Comparison of ENCODE assay signal across 8 cellular contexts in the genomic region with DNA sequence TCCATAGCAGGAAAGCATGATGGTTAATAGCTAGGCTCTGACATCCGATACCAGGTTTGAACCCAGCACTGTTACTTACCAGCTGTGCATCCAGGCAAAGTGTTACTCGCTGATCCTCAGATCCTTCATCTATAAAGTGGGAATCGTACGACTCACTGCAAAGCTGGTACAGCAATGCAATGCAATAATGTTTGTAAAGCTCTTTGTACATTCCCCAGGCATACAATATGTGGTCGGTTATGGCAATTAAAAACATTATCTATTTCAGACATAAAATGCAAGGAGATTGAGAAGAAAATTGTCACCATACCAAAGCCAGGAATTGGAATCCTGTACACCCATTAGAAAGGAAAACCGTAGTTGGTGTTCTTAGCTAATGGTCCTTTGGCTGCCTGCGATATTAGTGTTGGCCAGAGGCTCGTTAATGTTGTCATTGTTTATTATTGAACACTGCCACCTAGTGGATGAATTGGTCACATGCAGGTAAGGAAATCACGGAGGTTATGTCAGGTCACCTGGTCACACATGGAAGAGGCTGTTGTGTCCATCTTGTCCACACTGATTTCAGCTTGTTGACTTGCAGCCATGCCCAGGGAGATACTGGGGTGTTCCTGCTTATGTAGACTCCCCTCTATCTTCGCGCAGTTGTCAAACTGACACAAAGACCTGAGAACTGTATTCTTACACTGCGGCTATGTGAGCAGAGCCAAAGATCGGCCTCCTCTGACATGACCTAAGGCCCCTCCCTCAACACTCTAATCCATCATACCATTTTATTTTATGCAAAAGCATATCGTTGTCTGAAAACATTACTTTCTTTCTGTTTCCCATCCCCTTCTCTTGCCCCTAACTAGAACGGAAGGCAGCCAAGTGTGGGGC.
DNase-seq lines count a peak whose midpoint lies in the region; ATAC-seq and TF ChIP-seq lines count a peak whose summit lies in the region.

No MANE protein-coding gene starts in this region.

- peaks cover 4% of the 10 kb centered on the region for H3K27me3 Mint-ChIP-seq in activated T-helper 2 cell treated with anti-CD3 and anti-CD28 coated beads, Interferon-gamma antibody, Interleukin-2, Interleukin-4, amounts not matched to agents 10 μg/mL and 5 μg/mL and 100 μg/mL, durations not matched to agents 14 hours and 24 hours and 36 hours (ENCODE audit: low read depth)

- intact Hi-C loops in PC-9 (cut with micrococcal nuclease; ENCODE audit: unreplicated experiment): loop anchor here (1.0 to 5.0 kb wide), 6 partner anchors 221 to 433 kb away; no protein-coding TSS in a partner anchor
- intact Hi-C loops in activated T-helper 2 cell treated with anti-CD3 and anti-CD28 coated beads, Interferon-gamma antibody, Interleukin-2, Interleukin-4, amounts not matched to agents 10 μg/mL and 5 μg/mL and 100 μg/mL, durations not matched to agents 14 hours and 24 hours and 36 hours (cut with micrococcal nuclease): loop anchor here (1.0 kb wide), 3 partner anchors 304 to 433 kb away; no protein-coding TSS in a partner anchor
- intact Hi-C loops in posterior vena cava (cut with DNase I): loop anchor here (5.0 to 10.0 kb wide), 2 partner anchors 311 to 424 kb away; no protein-coding TSS in a partner anchor

- no peak overlapping the region for H3K27ac Mint-ChIP-seq in activated T-helper 2 cell treated with anti-CD3 and anti-CD28 coated beads, Interferon-gamma antibody, Interleukin-2, Interleukin-4, amounts not matched to agents 10 μg/mL and 5 μg/mL and 100 μg/mL, durations not matched to agents 14 hours and 24 hours and 36 hours

- no peaks in the 10 kb centered on the region for H3K4me1 ChIP-seq in Karpas-422 (ENCODE audit: low read length)
- no peaks in the 10 kb centered on the region for H3K4me1 ChIP-seq in PC-9 (replicated peaks; ENCODE audit: insufficient read depth)
- H3K4me1 ChIP-seq in foreskin keratinocyte: no peaks in the 10 kb centered on the region
- H3K4me1 ChIP-seq in osteoblast (ENCODE audit: insufficient read depth, low read length): no peaks in the 10 kb centered on the region

- H3K27ac ChIP-seq in Karpas-422 (ENCODE audit: low read length) (no peak overlapping the region), PC-9 (no peak overlapping the region), foreskin keratinocyte (no peak overlapping the region), osteoblast (ENCODE audit: low read depth, low read length) (no peak overlapping the region)

- H2AFZ ChIP-seq in Karpas-422 (ENCODE audit: low read length) (no peak overlapping the region), PC-9 (no peak overlapping the region), osteoblast (ENCODE audit: low read length) (no peak overlapping the region)

- no TSS peak for BruUV-seq in PC-9 (replicated peaks; lab: Mats Ljungman, UMichigan)

- no peak overlapping the region for H3K9ac ChIP-seq in Karpas-422 (ENCODE audit: low read length)

- no peaks in the 10 kb centered on the region for H3K9me3 Mint-ChIP-seq in activated T-helper 2 cell treated with anti-CD3 and anti-CD28 coated beads, Interferon-gamma antibody, Interleukin-2, Interleukin-4, amounts not matched to agents 10 μg/mL and 5 μg/mL and 100 μg/mL, durations not matched to agents 14 hours and 24 hours and 36 hours

- H3K9me2 ChIP-seq in Karpas-422 (replicated peaks; ENCODE audit: insufficient read depth, low read length) (no peaks in the 10 kb centered on the region), PC-9 (ENCODE audit: insufficient read depth) (no peaks in the 10 kb centered on the region)

- H3F3A ChIP-seq in PC-9 (ENCODE audit: insufficient read depth, low read depth): no peaks in the 10 kb centered on the region

- CTCF ChIA-PET in PC-9 (lab: Charles Lee): interaction anchor here (0.5 to 1.5 kb wide), 6 partner anchors 101 to 432 kb away, joined by 3 to 18 read pairs (median 5); no protein-coding TSS in a partner anchor

- H3K27me3 ChIP-seq in Karpas-422 (ENCODE audit: low read length) (no peaks in the 10 kb centered on the region), PC-9 (ENCODE audit: insufficient read depth, low read depth) (peaks cover 17% of the 10 kb centered on the region; the same call in 1 of the 2 replicates), foreskin keratinocyte (no peaks in the 10 kb centered on the region), osteoblast (ENCODE audit: insufficient read depth, low read length) (no peaks in the 10 kb centered on the region)

- DNase-seq in GM04504 (ENCODE audit: low read depth) (peak; percentile 47), H4 (ENCODE audit: low spot score) (peak; percentile 79), Karpas-422 (peak; percentile 87), PC-9 (peak; percentile 51 to 54), foreskin keratinocyte (peak in 1 of 2 donors; percentile 57), osteoblast (ENCODE audit: insufficient read length, low spot score, missing footprints) (peak; percentile 52), posterior vena cava (ENCODE audit: low spot score) (no peak)
- DNase-seq in activated T-helper 2 cell treated with anti-CD3 and anti-CD28 coated beads, Interferon-gamma antibody, Interleukin-2, Interleukin-4, amounts not matched to agents 10 μg/mL and 5 μg/mL and 100 μg/mL, durations not matched to agents 14 hours and 24 hours and 36 hours (ENCODE audit: low spot score): peak; percentile 25

- H3K4me2 ChIP-seq in Karpas-422 (ENCODE audit: low read depth, low read length, poor library complexity, severe bottlenecking) (no peak overlapping the region), PC-9 (no peak overlapping the region), osteoblast (ENCODE audit: insufficient read depth, low read length) (no peak overlapping the region)

- H4K20me1 ChIP-seq in Karpas-422 (ENCODE audit: insufficient read depth, low read depth, low read length) (no peaks in the 10 kb centered on the region), PC-9 (ENCODE audit: insufficient read depth) (no peaks in the 10 kb centered on the region), osteoblast (ENCODE audit: insufficient read depth, low read length) (no peaks in the 10 kb centered on the region)

- H3K9me3 ChIP-seq in Karpas-422 (ENCODE audit: low read length) (no peaks in the 10 kb centered on the region), PC-9 (ENCODE audit: insufficient read depth, low read depth) (no peaks in the 10 kb centered on the region), osteoblast (ENCODE audit: low read depth, low read length) (no peaks in the 10 kb centered on the region)

- H3K36me3 ChIP-seq in Karpas-422 (ENCODE audit: insufficient read depth, low read length) (no peaks in the 10 kb centered on the region), PC-9 (ENCODE audit: low read depth) (no peaks in the 10 kb centered on the region), osteoblast (ENCODE audit: insufficient read depth, low read length) (no peaks in the 10 kb centered on the region)

- peaks cover 1% of the 10 kb centered on the region for H3K4me1 Mint-ChIP-seq in activated T-helper 2 cell treated with anti-CD3 and anti-CD28 coated beads, Interferon-gamma antibody, Interleukin-2, Interleukin-4, amounts not matched to agents 10 μg/mL and 5 μg/mL and 100 μg/mL, durations not matched to agents 14 hours and 24 hours and 36 hours (ENCODE audit: low read depth)

- no peak overlapping the region for H3K4me3 ChIP-seq in Karpas-422 (ENCODE audit: low read length)
- H3K4me3 ChIP-seq in PC-9: no peak overlapping the region
- H3K4me3 ChIP-seq in osteoblast (ENCODE audit: insufficient read depth, low read length): no peak overlapping the region

- TF ChIP-seq CTCF in PC-9 (conservative IDR thresholded peaks at IDR 0.05) (peak; percentile 87), foreskin keratinocyte (conservative IDR thresholded peaks at IDR 0.05) (peak; percentile 91), osteoblast (IDR thresholded peaks at IDR 0.05; ENCODE audit: extremely low read depth, low read depth, low read length) (peak; percentile 77)

- ATAC-seq in foreskin keratinocyte: peak; percentile 87

- POLR2A ChIA-PET in PC-9 (lab: Charles Lee; ENCODE audit: unreplicated experiment): no interaction called here

- H3K4me3 Mint-ChIP-seq in activated T-helper 2 cell treated with anti-CD3 and anti-CD28 coated beads, Interferon-gamma antibody, Interleukin-2, Interleukin-4, amounts not matched to agents 10 μg/mL and 5 μg/mL and 100 μg/mL, durations not matched to agents 14 hours and 24 hours and 36 hours (ENCODE audit: low read depth): no peak overlapping the region

- H3K79me2 ChIP-seq in Karpas-422 (ENCODE audit: low read length): no peaks in the 10 kb centered on the region
- H3K79me2 ChIP-seq in PC-9 (ENCODE audit: low read depth): no peaks in the 10 kb centered on the region
- no peaks in the 10 kb centered on the region for H3K79me2 ChIP-seq in osteoblast (ENCODE audit: insufficient read depth, low read length)

- no peaks in the 10 kb centered on the region for H3K36me3 Mint-ChIP-seq in activated T-helper 2 cell treated with anti-CD3 and anti-CD28 coated beads, Interferon-gamma antibody, Interleukin-2, Interleukin-4, amounts not matched to agents 10 μg/mL and 5 μg/mL and 100 μg/mL, durations not matched to agents 14 hours and 24 hours and 36 hours (ENCODE audit: low read depth)
